Comparison of ENCODE assay signal across 21 cellular contexts in genomic region chr18:48958951-48959350, GRCh38. TPM values are rescaled to one million over a fixed set of nuclear protein-coding genes. Genes with fewer than 3 reads are reported as not detected.
DNase-seq lines count a peak whose midpoint lies in the region; ATAC-seq and TF ChIP-seq lines count a peak whose summit lies in the region.
"Had no signal": no experiment of that assay in that cellular context is flagged by ENCODE, and none has a peak within 500 bp of the region (broad histone marks: within the 10 kb centered on the region; RNA-seq: fewer than 3 reads in every experiment).

No MANE protein-coding gene starts in this region.

- H3K9me3 ChIP-seq in H9 (ENCODE audit: control insufficient read depth, low read depth, low read length) (no peaks in the 10 kb centered on the region), SJSA1 (replicated peaks) (no peaks in the 10 kb centered on the region), endodermal cell (ENCODE audit: control insufficient read depth, low read length) (no peaks in the 10 kb centered on the region)

- peak overlapping the region; percentile 44 for H4K8ac ChIP-seq in H9 (replicated peaks; ENCODE audit: insufficient read length, low read depth, low read length)

- no peak overlapping the region for H3K23ac ChIP-seq in H9 (ENCODE audit: insufficient read length, low read depth, low read length)

- peak overlapping the region; percentile 76 for H2AK5ac ChIP-seq in H9 (ENCODE audit: insufficient read length, low read length)

- H2BK15ac ChIP-seq in H9 (ENCODE audit: low read depth, low read length) = no peak overlapping the region

- peak overlapping the region; percentile 63 for H3T11ph ChIP-seq in H9 (ENCODE audit: low read length)

- H4K20me1 ChIP-seq in H9 (ENCODE audit: control insufficient read depth, insufficient read depth, insufficient read length) = no peaks in the 10 kb centered on the region

- H3K36me3 Mint-ChIP-seq in H9 (ENCODE audit: insufficient read depth in 1 of 3, low read depth in 3 of 3) (no peaks in the 10 kb centered on the region; a peak in 1 of 7 replicates), endodermal cell (ENCODE audit: low read depth) (no peaks in the 10 kb centered on the region), osteocyte (ENCODE audit: unreplicated experiment) (no peaks in the 10 kb centered on the region)
- H3K36me3 Mint-ChIP-seq: CD14-positive monocyte had no signal

- H3K4me1 Mint-ChIP-seq in H9 (peaks cover 75 to 77% of the 10 kb centered on the region in 2 experiments), endodermal cell (peaks cover 70% of the 10 kb centered on the region), osteocyte (ENCODE audit: unreplicated experiment) (peaks cover 68% of the 10 kb centered on the region)

- no peak overlapping the region for H2BK20ac ChIP-seq in H9 (ENCODE audit: low read depth, low read length, poor library complexity, severe bottlenecking)

- H3K27ac ChIP-seq in H9 (ENCODE audit: insufficient read length, low read depth, low read length) (peak overlapping the region; percentile 88), SJSA1 (peak overlapping the region; percentile 92), endodermal cell (ENCODE audit: low read depth, low read length) (peak overlapping the region; percentile 69)
- H3K27ac ChIP-seq: KMS-11 had no signal

- peak overlapping the region in 2 of 3 experiments; percentile 90 to 97; a peak in 5 of 7 replicates for H3K27ac Mint-ChIP-seq in H9
- H3K27ac Mint-ChIP-seq in endodermal cell = peak overlapping the region; percentile 97
- peak overlapping the region; percentile 91 for H3K27ac Mint-ChIP-seq in osteocyte (ENCODE audit: unreplicated experiment)
- H3K27ac Mint-ChIP-seq: B cell, CD14-positive monocyte had no signal

- no peak for ATAC-seq in left lobe of liver
- ATAC-seq in HG03342 (IDR thresholded peaks at IDR 0.05; ENCODE audit: unreplicated experiment) = no peak
- ATAC-seq: Panc1 had no signal

- H3K27me3 Mint-ChIP-seq in H9 (ENCODE audit: low read depth) = peaks cover 16% of the 10 kb centered on the region
- H3K27me3 Mint-ChIP-seq in endodermal cell (ENCODE audit: insufficient read depth) = peaks cover 1% of the 10 kb centered on the region
- H3K27me3 Mint-ChIP-seq in osteocyte (ENCODE audit: unreplicated experiment) = no peaks in the 10 kb centered on the region

- peaks cover 3% of the 10 kb centered on the region for H3K23me2 ChIP-seq in H9 (ENCODE audit: insufficient read length, low read depth, low read length, poor library complexity, severe bottlenecking)

- TF ChIP-seq CTCF in H9 (conservative IDR thresholded peaks at IDR 0.05) = no peak
- no peak for TF ChIP-seq CTCF in endodermal cell (conservative IDR thresholded peaks at IDR 0.05)
- TF ChIP-seq CTCF in osteocyte (IDR thresholded peaks at IDR 0.05) = no peak

- H3K4me1 ChIP-seq in H9 (ENCODE audit: insufficient read depth, low read length) (peaks cover 23% of the 10 kb centered on the region), SJSA1 (replicated peaks) (peaks cover 76% of the 10 kb centered on the region), endodermal cell (ENCODE audit: control insufficient read depth, insufficient read depth, low read length) (peaks cover 23% of the 10 kb centered on the region)

- no peaks in the 10 kb centered on the region; a peak in 1 of 5 replicates for H3K9me3 Mint-ChIP-seq in H9
- H3K9me3 Mint-ChIP-seq in endodermal cell = no peaks in the 10 kb centered on the region
- H3K9me3 Mint-ChIP-seq in osteocyte (ENCODE audit: unreplicated experiment) = no peaks in the 10 kb centered on the region

- DNase-seq in H9 = no peak
- DNase-seq in SJSA1 (ENCODE audit: low read depth in 1 of 2, low spot score in 2 of 2) = peak in 1 of 2 experiments; percentile 71
- peak; percentile 51 for DNase-seq in endodermal cell
- DNase-seq in osteocyte (ENCODE audit: extremely low spot score, unreplicated experiment) = no peak
- no peak for DNase-seq in left lobe of liver (ENCODE audit: low spot score)
- no peak for DNase-seq in activated CD8-positive, alpha-beta memory T cell treated with anti-CD3 and anti-CD28 coated beads for 24 hours
- no peak for DNase-seq in SKM-1 treated with dmso at 0.1 percent for 144 hours (lab: John Stamatoyannopoulos, UW; ENCODE audit: unreplicated experiment)
- DNase-seq: GDM1; NCI-H1092 treated with DMSO at 0.1 percent for 48 hours; NCI-H1436 treated with DMSO at 0.1 percent for 48 hours; NCI-H1930; NCI-H2227 treated with DMSO at 0.1 percent for 48 hours; NCI-H510A; NCI-H748 treated with DMSO at 0.1 percent for 48 hours; NK-92 treated with Interleukin-12 subunit alpha and Interleukin-12 subunit beta, amount 100 ng/mL, for 24 hours; SIG-M5 had no signal

- peak overlapping the region; percentile 64 for H3K4me2 ChIP-seq in H9 (ENCODE audit: insufficient read depth, insufficient read length, low read length)
- H3K4me2 ChIP-seq: KMS-11 had no signal

- no peak overlapping the region for H3K56ac ChIP-seq in H9 (ENCODE audit: insufficient read length, low read depth, low read length)

- peak overlapping the region; percentile 67 for H3K18ac ChIP-seq in H9 (ENCODE audit: insufficient read length, low read depth, low read length)

- H2BK12ac ChIP-seq in H9 (ENCODE audit: insufficient read length, low read depth, low read length) = peak overlapping the region; percentile 97

- H2AFZ ChIP-seq in H9 (ENCODE audit: low read length) = no peak overlapping the region

- no peak overlapping the region for H3K4ac ChIP-seq in H9 (ENCODE audit: low read depth, low read length)

- WGBS in H9 (ENCODE audit: extremely low coverage, insufficient read length, low lambda C conversion rate) = no CpG with 5 or more reads among the region's 6 CpGs
- 80 to 93% methylated on average over 2 to 6 of the region's 6 CpGs for WGBS in endodermal cell (ENCODE audit: insufficient coverage in 1 of 2, insufficient read length in 1 of 2), 2 experiments

- peak overlapping the region; percentile 54; the same call in 1 of the 2 replicates for H3K14ac ChIP-seq in H9 (ENCODE audit: insufficient read depth, low read length)

- H3K4me3 Mint-ChIP-seq in H9 = peak overlapping the region in 1 of 2 experiments; percentile 52; a peak in 1 of 5 replicates
- H3K4me3 Mint-ChIP-seq in endodermal cell = no peak overlapping the region
- H3K4me3 Mint-ChIP-seq in osteocyte (ENCODE audit: unreplicated experiment) = no peak overlapping the region
- H3K4me3 Mint-ChIP-seq: B cell, CD14-positive monocyte had no signal

- H3K27me3 ChIP-seq in H9 (ENCODE audit: insufficient read depth, low read length) (no peaks in the 10 kb centered on the region; the same call in 1 of the 2 replicates), SJSA1 (replicated peaks) (no peaks in the 10 kb centered on the region), endodermal cell (ENCODE audit: control insufficient read depth, insufficient read depth, low read length, poor library complexity, severe bottlenecking) (no peaks in the 10 kb centered on the region)

- no peak overlapping the region for H4K91ac ChIP-seq in H9 (ENCODE audit: insufficient read length, low read depth, low read length)

- H2BK120ac ChIP-seq in H9 (ENCODE audit: low read depth, low read length, poor library complexity, severe bottlenecking) = peak overlapping the region; percentile 75

- no peak overlapping the region for H4K5ac ChIP-seq in H9 (ENCODE audit: insufficient read length, low read depth, low read length)

- no peaks in the 10 kb centered on the region for H3K79me1 ChIP-seq in H9 (ENCODE audit: insufficient read depth, low read depth, low read length, poor library complexity, severe bottlenecking)

- H3K36me3 ChIP-seq in SJSA1 (no peaks in the 10 kb centered on the region), endodermal cell (ENCODE audit: control insufficient read depth, insufficient read depth, low read length) (no peaks in the 10 kb centered on the region)

- H2BK5ac ChIP-seq in H9 (ENCODE audit: insufficient read length, low read length) = no peak overlapping the region

- H3K9ac ChIP-seq in H9 (ENCODE audit: extremely low read depth, insufficient read length, low read length) = no peak overlapping the region
- peak overlapping the region; percentile 58 for H3K9ac ChIP-seq in endodermal cell (ENCODE audit: extremely low read depth, low read length, poor library complexity, severe bottlenecking)
- H3K9ac ChIP-seq: KMS-11 had no signal

- H3K79me2 ChIP-seq in H9 (ENCODE audit: insufficient read depth, low read length) = no peaks in the 10 kb centered on the region; the same call in 1 of the 2 replicates

- H3K4me3 ChIP-seq in SJSA1 = no peak overlapping the region
- H3K4me3 ChIP-seq in endodermal cell (ENCODE audit: low read length) = peak overlapping the region; percentile 64

RNA-seq across cellular contexts. Expression of gene SMAD7, which starts 8.2 kb away (rescaled TPM):
- total RNA-seq in H9 (2021) (27.7 and 29.4 TPM in 2 replicates), endodermal cell (10 to 100 TPM; 52.4 to 67.4 TPM), osteocyte (53.6 and 55.8 TPM in 2 replicates), left lobe of liver (12.4 TPM)
- 52.2 and 64.5 TPM in 2 replicates for total RNA-seq in SJSA1 (2014; rRNA removed; shearing (Covaris generic))
- polyA plus RNA-seq in endodermal cell (2013, experiment 1 of 2) = 16.5 TPM
- 16.2 TPM for polyA plus RNA-seq in endodermal cell (2013, experiment 2 of 2)
